10 cellular contexts compared by ENCODE assay signal in genomic region chr17:75317671-75318070, GRCh38. TPM values are rescaled to one million over a fixed set of nuclear protein-coding genes. Genes with fewer than 3 reads are reported as not detected.
A peak's percentile ranks its signal among the peaks of the same experiment; 100 is the strongest.
DNase-seq lines count a peak whose midpoint lies in the region; ATAC-seq and TF ChIP-seq lines count a peak whose summit lies in the region.
"Had no signal": no experiment of that assay in that cellular context is flagged by ENCODE, and none has a peak within 500 bp of the region (broad histone marks: within the 10 kb centered on the region; RNA-seq: fewer than 3 reads in every experiment).

No MANE protein-coding gene starts in this region.

- no peak for TF ChIP-seq CTCF in Calu3 (IDR thresholded peaks at IDR 0.05; ENCODE audit: unreplicated experiment)
- TF ChIP-seq CTCF in osteocyte (IDR thresholded peaks at IDR 0.05): no peak

- ATAC-seq in natural killer cell treated with Interleukin-12 subunit alpha and Interleukin-12 subunit beta and Interleukin-15 and Interleukin-18, amount 100 ng/mL, for 72 hours: no peak
- ATAC-seq in HG03135 (IDR thresholded peaks at IDR 0.05; ENCODE audit: unreplicated experiment): no peak
- ATAC-seq in HG02852 (IDR thresholded peaks at IDR 0.05; ENCODE audit: unreplicated experiment): no peak
- ATAC-seq: body of pancreas had no signal

- H3K27ac Mint-ChIP-seq in Calu3 (ENCODE audit: unreplicated experiment): no peak overlapping the region
- H3K27ac Mint-ChIP-seq in natural killer cell treated with Interleukin-12 subunit alpha and Interleukin-12 subunit beta and Interleukin-15 and Interleukin-18, amount 100 ng/mL, for 72 hours: peak overlapping the region; percentile 35 to 52
- H3K27ac Mint-ChIP-seq in osteocyte (ENCODE audit: unreplicated experiment): no peak overlapping the region

- intact Hi-C loops in Calu3 (cut with micrococcal nuclease; ENCODE audit: unreplicated experiment): no loop called here

- CTCF ChIA-PET in Calu3 (lab: Charles Lee): no interaction called here

- H3K36me3 Mint-ChIP-seq in Calu3 (ENCODE audit: insufficient read depth, unreplicated experiment): peaks cover 43% of the 10 kb centered on the region
- H3K36me3 Mint-ChIP-seq in natural killer cell treated with Interleukin-12 subunit alpha and Interleukin-12 subunit beta and Interleukin-15 and Interleukin-18, amount 100 ng/mL, for 72 hours: no peaks in the 10 kb centered on the region
- H3K36me3 Mint-ChIP-seq in osteocyte (ENCODE audit: unreplicated experiment): peaks cover 19% of the 10 kb centered on the region

- H3K4me1 Mint-ChIP-seq in Calu3 (ENCODE audit: low read depth, unreplicated experiment): no peaks in the 10 kb centered on the region
- H3K4me1 Mint-ChIP-seq in natural killer cell treated with Interleukin-12 subunit alpha and Interleukin-12 subunit beta and Interleukin-15 and Interleukin-18, amount 100 ng/mL, for 72 hours (ENCODE audit: low read depth in 2 of 2): peaks cover 9 to 13% of the 10 kb centered on the region in 2 donors
- H3K4me1 Mint-ChIP-seq in osteocyte (ENCODE audit: unreplicated experiment): no peaks in the 10 kb centered on the region

- peak; percentile 3 for DNase-seq in Calu3
- DNase-seq in MV-4-11 (lab: John Stamatoyannopoulos, UW): peak; percentile 65
- peak; percentile 57 for DNase-seq in astrocyte of the hippocampus (ENCODE audit: low read depth, low spot score)
- DNase-seq in natural killer cell treated with Interleukin-12 subunit alpha and Interleukin-12 subunit beta and Interleukin-15 and Interleukin-18, amount 100 ng/mL, for 72 hours (ENCODE audit: low spot score): no peak
- DNase-seq in osteocyte (ENCODE audit: extremely low spot score, unreplicated experiment): no peak
- DNase-seq: activated CD8-positive, alpha-beta memory T cell treated with anti-CD3 and anti-CD28 coated beads, Interleukin-2, amount 50 U/mL, for 4 hours; trophoblast cell had no signal

- no peaks in the 10 kb centered on the region for H3K9me3 Mint-ChIP-seq in Calu3 (ENCODE audit: low read depth, unreplicated experiment)
- no peaks in the 10 kb centered on the region for H3K9me3 Mint-ChIP-seq in natural killer cell treated with Interleukin-12 subunit alpha and Interleukin-12 subunit beta and Interleukin-15 and Interleukin-18, amount 100 ng/mL, for 72 hours
- H3K9me3 Mint-ChIP-seq in osteocyte (ENCODE audit: unreplicated experiment): no peaks in the 10 kb centered on the region

- no peaks in the 10 kb centered on the region for H3K27me3 Mint-ChIP-seq in Calu3 (ENCODE audit: unreplicated experiment)
- no peaks in the 10 kb centered on the region for H3K27me3 Mint-ChIP-seq in natural killer cell treated with Interleukin-12 subunit alpha and Interleukin-12 subunit beta and Interleukin-15 and Interleukin-18, amount 100 ng/mL, for 72 hours
- H3K27me3 Mint-ChIP-seq in osteocyte (ENCODE audit: unreplicated experiment): no peaks in the 10 kb centered on the region

- H3K4me3 Mint-ChIP-seq in Calu3 (ENCODE audit: low read depth, unreplicated experiment) (no peak overlapping the region), osteocyte (ENCODE audit: unreplicated experiment) (no peak overlapping the region)
- H3K4me3 Mint-ChIP-seq in natural killer cell treated with Interleukin-12 subunit alpha and Interleukin-12 subunit beta and Interleukin-15 and Interleukin-18, amount 100 ng/mL, for 72 hours: no peak overlapping the region

- BruUV-seq in Calu3 (replicated peaks; lab: Mats Ljungman, UMichigan): no TSS peak

RNA-seq across cellular contexts. Expression of gene SLC25A19, which starts 28.4 kb away (rescaled TPM):
- total RNA-seq in Calu3 (2022) (26.7 and 26.8 TPM in 2 replicates), osteocyte (8.6 and 12.3 TPM in 2 replicates)
- total RNA-seq in natural killer cell treated with Interleukin-12 subunit alpha and Interleukin-12 subunit beta and Interleukin-15 and Interleukin-18, amount 100 ng/mL, for 72 hours: 100 to 1,000 TPM in 1 of 2 donors, 10 to 100 TPM in 1; 53.0 to 140 TPM

RNA-seq across cellular contexts. Expression of gene MIF4GD, which starts 46.6 kb away (rescaled TPM):
- total RNA-seq in Calu3 (2022) (25.7 and 29.5 TPM in 2 replicates), osteocyte (25.4 and 27.9 TPM in 2 replicates)
- total RNA-seq in natural killer cell treated with Interleukin-12 subunit alpha and Interleukin-12 subunit beta and Interleukin-15 and Interleukin-18, amount 100 ng/mL, for 72 hours: 10 to 100 TPM; 32.3 to 35.2 TPM

RNA-seq across cellular contexts. Expression of gene MRPS7, which starts 56.0 kb away (rescaled TPM):
- 62.0 and 69.7 TPM in 2 replicates for total RNA-seq in Calu3 (2022)
- 10 to 100 TPM; 76.4 to 82.8 TPM for total RNA-seq in natural killer cell treated with Interleukin-12 subunit alpha and Interleukin-12 subunit beta and Interleukin-15 and Interleukin-18, amount 100 ng/mL, for 72 hours
- 49.6 and 50.4 TPM in 2 replicates for total RNA-seq in osteocyte

RNA-seq across cellular contexts. Expression of gene GGA3, which starts 56.3 kb away (rescaled TPM):
- total RNA-seq in Calu3 (2022) (63.1 and 64.4 TPM in 2 replicates), osteocyte (34.3 and 34.6 TPM in 2 replicates)
- 100 to 1,000 TPM in 1 of 2 donors, 10 to 100 TPM in 1; 77.3 to 111 TPM for total RNA-seq in natural killer cell treated with Interleukin-12 subunit alpha and Interleukin-12 subunit beta and Interleukin-15 and Interleukin-18, amount 100 ng/mL, for 72 hours

Comparison
In these comparisons a context has a peak if more than half of its experiments do, and no peak if none do; other contexts are left out.
1. DNase-seq: peak in Calu3 (single experiment), MV-4-11 (single experiment) and astrocyte of the hippocampus (single experiment); none in natural killer cell treated with Interleukin-12 subunit alpha and Interleukin-12 subunit beta and Interleukin-15 and Interleukin-18, amount 100 ng/mL, for 72 hours (single experiment) and osteocyte (single experiment).
2. H3K27ac Mint-ChIP-seq: peak in natural killer cell treated with Interleukin-12 subunit alpha and Interleukin-12 subunit beta and Interleukin-15 and Interleukin-18, amount 100 ng/mL, for 72 hours (2 of 2); none in Calu3 (single experiment) and osteocyte (single experiment).